25 cellular contexts compared by ENCODE assay signal in the genomic region with DNA sequence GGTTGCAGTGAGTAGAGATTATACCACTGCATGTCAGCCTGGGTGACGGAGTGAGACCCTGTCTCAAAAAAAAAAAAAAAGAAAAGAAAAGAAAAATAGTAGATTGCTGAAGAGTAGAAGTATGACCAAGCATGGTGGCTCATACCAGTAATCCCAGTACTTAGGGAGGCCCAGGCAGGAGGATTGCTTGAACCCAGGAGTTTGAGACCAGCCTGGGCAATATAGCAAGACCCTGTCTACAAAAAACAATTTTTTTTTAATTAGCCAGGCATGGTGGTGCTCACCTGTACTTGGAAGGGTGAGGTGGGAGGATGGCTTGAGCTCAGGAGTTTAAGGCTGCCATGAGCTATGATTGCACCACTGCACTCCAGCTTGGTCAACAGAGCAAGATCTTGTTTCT. TPM values are rescaled to one million over a fixed set of nuclear protein-coding genes. Genes with fewer than 3 reads are reported as not detected.
A peak's percentile ranks its signal among the peaks of the same experiment; 100 is the strongest.
DNase-seq lines count a peak whose midpoint lies in the region; ATAC-seq, FAIRE-seq and TF ChIP-seq lines count a peak whose summit lies in the region.
"Had no signal": no experiment of that assay in that cellular context is flagged by ENCODE, and none has a peak within 500 bp of the region (broad histone marks: within the 10 kb centered on the region; RNA-seq: fewer than 3 reads in every experiment).

No MANE protein-coding gene starts in this region.

- no peak overlapping the region for H3K27ac ChIP-seq in HepG2 (ENCODE audit: extremely low read length, insufficient read depth, low read length)
- no peak overlapping the region for H3K27ac ChIP-seq in right lobe of liver
- peak overlapping the region; percentile 98 for H3K27ac ChIP-seq in VCaP
- H3K27ac ChIP-seq: KMS-11, SJCRH30 had no signal

- peak overlapping the region; percentile 20 for H3K4me3 Mint-ChIP-seq in nephron progenitor cell
- H3K4me3 Mint-ChIP-seq in activated T-cell treated with anti-CD3 and anti-CD28 coated beads, Interleukin-2, amount 50 U/mL, for 24 hours: no peak overlapping the region

- TF ChIP-seq CTCF in HepG2 (CRISPR knock-in tag; IDR thresholded peaks at IDR 0.05): no peak
- TF ChIP-seq CTCF in right lobe of liver (IDR thresholded peaks at IDR 0.05): no peak
- TF ChIP-seq CTCF in VCaP (conservative IDR thresholded peaks at IDR 0.05): no peak
- no peak for TF ChIP-seq CTCF in nephron progenitor cell (IDR thresholded peaks at IDR 0.05)

- H2AFZ ChIP-seq in HepG2 (ENCODE audit: low read length): no peak overlapping the region

- CTCF ChIA-PET in HepG2 (lab: Yijun Ruan, JAX; ENCODE audit: low intra/inter-chr PET ratio, low total read pairs): no interaction called here

- H3K27me3 ChIP-seq in HepG2 (ENCODE audit: control insufficient read depth in 1 of 2, insufficient read depth in 2 of 2, low read length in 2 of 2) (no peaks in the 10 kb centered on the region; a peak in 1 of 5 replicates), right lobe of liver (no peaks in the 10 kb centered on the region)
- H3K27me3 ChIP-seq: SJCRH30, upper lobe of right lung had no signal

- H3K9me3 Mint-ChIP-seq in nephron progenitor cell: peaks cover 23% of the 10 kb centered on the region
- H3K9me3 Mint-ChIP-seq in activated T-cell treated with anti-CD3 and anti-CD28 coated beads, Interleukin-2, amount 50 U/mL, for 24 hours: peaks cover 2% of the 10 kb centered on the region

- TF ChIP-seq EP300 in HepG2 (IDR thresholded peaks at IDR 0.05; ENCODE audit: low read depth in 2 of 2, low read length in 2 of 2): no peak
- TF ChIP-seq EP300 in HepG2 (CRISPR knock-in tag; IDR thresholded peaks at IDR 0.05; ENCODE audit: borderline replicate concordance): no peak

- H3K4me1 ChIP-seq in HepG2 (ENCODE audit: insufficient read depth, low read length): peaks cover 43% of the 10 kb centered on the region
- H3K4me1 ChIP-seq in right lobe of liver: peaks cover 0 to 21% (median 7%) of the 10 kb centered on the region in 4 donors
- H3K4me1 ChIP-seq: SJCRH30 had no signal

- no peak for TF ChIP-seq RAD21 in HepG2 (CRISPR knock-in tag; IDR thresholded peaks at IDR 0.05)

- H3K36me3 ChIP-seq in HepG2 (replicated peaks in 1 of 2; ENCODE audit: control insufficient read depth in 1 of 2, insufficient read depth in 2 of 2, low read length in 2 of 2) (peaks cover 1 to 7% of the 10 kb centered on the region in 2 experiments; a peak in 3 of 5 replicates), right lobe of liver (no peaks in the 10 kb centered on the region)
- H3K36me3 ChIP-seq: upper lobe of right lung had no signal

- intact Hi-C loops in HepG2 (cut with micrococcal nuclease; ENCODE audit: unreplicated experiment): loop anchor here (5.0 kb wide), 1 partner anchor 129 kb away; no protein-coding TSS in a partner anchor
- intact Hi-C loops in right lobe of liver (cut with DNase I): no loop called here

- no TSS peak for BruUV-seq in HepG2 (replicated peaks; lab: Mats Ljungman, UMichigan)

- ATAC-seq in HepG2 (no peak), right lobe of liver (no peak), GM21529 (IDR thresholded peaks at IDR 0.05; ENCODE audit: unreplicated experiment) (no peak)
- ATAC-seq: T-cell, upper lobe of right lung had no signal

- POLR2A ChIA-PET in HepG2 (lab: Yijun Ruan, JAX): interaction anchor here (3.2 to 3.6 kb wide), 2 partner anchors 12 to 153 kb away, joined by 24 to 76 read pairs; partner anchors contain the start of gene SS18L2

- no peak overlapping the region for H3K9ac ChIP-seq in HepG2 (ENCODE audit: insufficient read depth, low read depth, low read length)
- H3K9ac ChIP-seq: KMS-11 had no signal

- peak overlapping the region; percentile 81 for H3K4me2 ChIP-seq in HepG2 (ENCODE audit: low read depth, low read length)

- in situ Hi-C loops in HepG2 (cut with HindIII; ENCODE audit: extremely low pct_ligation_motif_present, low pct_unique_long_range_greater_than_20kb): no loop called here

- H3K4me1 Mint-ChIP-seq in nephron progenitor cell: peaks cover 28% of the 10 kb centered on the region
- peaks cover 58% of the 10 kb centered on the region for H3K4me1 Mint-ChIP-seq in activated T-cell treated with anti-CD3 and anti-CD28 coated beads, Interleukin-2, amount 50 U/mL, for 24 hours (ENCODE audit: low read depth)

- peaks cover 3% of the 10 kb centered on the region for H3K27me3 Mint-ChIP-seq in nephron progenitor cell (ENCODE audit: low read depth, poor library complexity)
- no peaks in the 10 kb centered on the region for H3K27me3 Mint-ChIP-seq in activated T-cell treated with anti-CD3 and anti-CD28 coated beads, Interleukin-2, amount 50 U/mL, for 24 hours
- H3K27me3 Mint-ChIP-seq: progenitor cell of endocrine pancreas, T-cell had no signal

- H3K79me2 ChIP-seq in HepG2 (ENCODE audit: insufficient read depth, low read length): peaks cover 70% of the 10 kb centered on the region

- peaks cover 47% of the 10 kb centered on the region for H4K20me1 ChIP-seq in HepG2 (ENCODE audit: insufficient read depth, low read length)

- H3K27ac Mint-ChIP-seq in nephron progenitor cell: no peak overlapping the region
- H3K27ac Mint-ChIP-seq in activated T-cell treated with anti-CD3 and anti-CD28 coated beads, Interleukin-2, amount 50 U/mL, for 24 hours: no peak overlapping the region
- H3K27ac Mint-ChIP-seq: activated naive CD4-positive, alpha-beta T cell treated with anti-CD3 and anti-CD28 coated beads for 36 hours; progenitor cell of endocrine pancreas had no signal

- DNase-seq in HepG2 (ENCODE audit: low spot score) (no peak), right lobe of liver (no peak), nephron progenitor cell (no peak), OCI-M1 (lab: John Stamatoyannopoulos, UW) (no peak), NOMO-1 treated with DMSO at 0.1 percent for 48 hours (lab: John Stamatoyannopoulos, UW; ENCODE audit: unreplicated experiment) (no peak)
- DNase-seq in activated T-cell treated with anti-CD3 and anti-CD28 coated beads, Interleukin-2, amount 50 U/mL, for 24 hours: no peak
- DNase-seq: activated naive CD4-positive, alpha-beta T cell treated with anti-CD3 and anti-CD28 coated beads for 36 hours; amygdala; C1 segment of cervical spinal cord; kidney; MV-4-11; NCI-H1694; NCI-H510A treated with DMSO at 0.1 percent for 48 hours; SJCRH30; stimulated activated CD8-positive, alpha-beta memory T cell treated with anti-CD3 and anti-CD28 coated beads, Interleukin-4, amount 100 ng/mL, for 48 hours; T-cell; upper lobe of right lung had no signal

- H3K9me3 ChIP-seq in HepG2 (ENCODE audit: low read length) (no peaks in the 10 kb centered on the region), right lobe of liver (no peaks in the 10 kb centered on the region)
- H3K9me3 ChIP-seq: SJCRH30, upper lobe of right lung had no signal

- TF ChIP-seq POLR2A in HepG2 (IDR thresholded peaks at IDR 0.05; ENCODE audit: insufficient read depth in 1 of 2, low read depth in 2 of 2, low read length in 2 of 2): no peak
- no peak for TF ChIP-seq POLR2A in right lobe of liver (IDR thresholded peaks at IDR 0.05)

- no peak overlapping the region for H3K4me3 ChIP-seq in HepG2 (replicated peaks in 1 of 3; ENCODE audit: insufficient read depth in 1 of 3, low read depth in 2 of 3, low read length in 3 of 3)
- H3K4me3 ChIP-seq in right lobe of liver: no peak overlapping the region
- H3K4me3 ChIP-seq: lung, SJCRH30 had no signal

- peaks cover 66% of the 10 kb centered on the region for H3K36me3 Mint-ChIP-seq in nephron progenitor cell (ENCODE audit: low read depth)
- H3K36me3 Mint-ChIP-seq in activated T-cell treated with anti-CD3 and anti-CD28 coated beads, Interleukin-2, amount 50 U/mL, for 24 hours (ENCODE audit: low read depth): peaks cover 64% of the 10 kb centered on the region

- no peak for FAIRE-seq in HepG2 (lab: Jason Lieb, UNC)
- FAIRE-seq: D721Med, endometrium, kidney, TTC549 had no signal

- WGBS in HepG2 (ENCODE audit: low lambda C conversion rate): 100% methylated on average over 1 of the region's 1 CpG
- WGBS in right lobe of liver (ENCODE audit: insufficient coverage, low coverage, low lambda C conversion rate, missing lambda C conversion rate): no CpG with 5 or more reads among the region's 1 CpG

RNA-seq across cellular contexts. Expression of gene NKTR, which starts 2.5 kb away (rescaled TPM):
- total RNA-seq in HepG2 (2016; rRNA removed; fragmentation: Illumina TruSeq; extraction: Trizol): 24.9 and 59.6 TPM in 2 replicates
- 14.8 and 15.5 TPM in 2 replicates for total RNA-seq in HepG2 (2016; cell fraction: cytosol; rRNA removed; fragmentation: Illumina TruSeq; extraction: Trizol; ENCODE audit: low read depth)
- total RNA-seq in HepG2 (2016; cell fraction: insoluble cytoplasmic fraction; rRNA removed; fragmentation: Illumina TruSeq; extraction: Trizol): 23.0 and 60.3 TPM in 2 replicates
- 11.2 and 12.9 TPM in 2 replicates for total RNA-seq in HepG2 (2016; cell fraction: membrane; rRNA removed; fragmentation: Illumina TruSeq; extraction: Trizol)
- total RNA-seq in HepG2 (2016; cell fraction: nucleus; rRNA removed; fragmentation: Illumina TruSeq; extraction: Trizol): 180 and 195 TPM in 2 replicates
- 35.0 and 41.3 TPM in 2 replicates for polyA plus RNA-seq in HepG2 (2011; rRNA removed)
- polyA plus RNA-seq in HepG2 (2011; cell fraction: cytosol; rRNA removed): 3.9 and 5.3 TPM in 2 replicates
- polyA plus RNA-seq in HepG2 (2011; cell fraction: nucleus; rRNA removed): 102 and 127 TPM in 2 replicates
- polyA plus RNA-seq in HepG2 (2012): 39.9 and 52.7 TPM in 2 replicates
- 0.61 and 0.64 TPM in 2 replicates for polyA plus RNA-seq in HepG2 (2016; cell fraction: cytosol; fragmentation: Illumina TruSeq; extraction: Trizol; ENCODE audit: low read depth)
- 14.4 and 15.0 TPM in 2 replicates for polyA plus RNA-seq in HepG2 (2016; cell fraction: insoluble cytoplasmic fraction; fragmentation: Illumina TruSeq; extraction: Trizol; ENCODE audit: low read depth)
- polyA plus RNA-seq in HepG2 (2016; cell fraction: membrane; fragmentation: Illumina TruSeq; extraction: Trizol; ENCODE audit: low read depth): 2.1 and 2.2 TPM in 2 replicates
- polyA plus RNA-seq in HepG2 (2016; cell fraction: nucleus; fragmentation: Illumina TruSeq; extraction: Trizol; ENCODE audit: insufficient read depth, low read depth): 227 and 250 TPM in 2 replicates
- polyA minus RNA-seq in HepG2 (2011; rRNA and poly(A)+ RNA removed; ENCODE audit: low replicate concordance): 26.3 and 26.4 TPM in 2 replicates
- polyA minus RNA-seq in HepG2 (2011; cell fraction: cytosol; rRNA and poly(A)+ RNA removed): 7.3 and 10.2 TPM in 2 replicates
- 385 and 392 TPM in 2 replicates for polyA minus RNA-seq in HepG2 (2011; cell fraction: nucleus; rRNA and poly(A)+ RNA removed)
- total RNA-seq in right lobe of liver: 10 to 100 TPM; 21.9 to 35.2 (median 28.4) TPM

RNA-seq across cellular contexts. Expression of gene SS18L2, which starts 12.3 kb away (rescaled TPM):
- total RNA-seq in HepG2 (2016; rRNA removed; fragmentation: Illumina TruSeq; extraction: Trizol) (53.1 and 79.3 TPM in 2 replicates), right lobe of liver (10 to 100 TPM; 12.0 to 22.8 (median 16.5) TPM)
- total RNA-seq in HepG2 (2016; cell fraction: cytosol; rRNA removed; fragmentation: Illumina TruSeq; extraction: Trizol; ENCODE audit: low read depth): 44.6 and 50.1 TPM in 2 replicates
- 52.3 and 79.6 TPM in 2 replicates for total RNA-seq in HepG2 (2016; cell fraction: insoluble cytoplasmic fraction; rRNA removed; fragmentation: Illumina TruSeq; extraction: Trizol)
- total RNA-seq in HepG2 (2016; cell fraction: membrane; rRNA removed; fragmentation: Illumina TruSeq; extraction: Trizol): 65.9 and 69.2 TPM in 2 replicates
- total RNA-seq in HepG2 (2016; cell fraction: nucleus; rRNA removed; fragmentation: Illumina TruSeq; extraction: Trizol): 21.1 and 29.1 TPM in 2 replicates
- 31.1 and 38.7 TPM in 2 replicates for polyA plus RNA-seq in HepG2 (2011; rRNA removed)
- polyA plus RNA-seq in HepG2 (2011; cell fraction: cytosol; rRNA removed): 18.7 and 22.0 TPM in 2 replicates
- 11.3 and 12.9 TPM in 2 replicates for polyA plus RNA-seq in HepG2 (2011; cell fraction: nucleus; rRNA removed)
- 30.5 and 34.5 TPM in 2 replicates for polyA plus RNA-seq in HepG2 (2012)
- polyA plus RNA-seq in HepG2 (2016; cell fraction: cytosol; fragmentation: Illumina TruSeq; extraction: Trizol; ENCODE audit: low read depth): 35.0 and 43.2 TPM in 2 replicates
- 67.4 and 70.9 TPM in 2 replicates for polyA plus RNA-seq in HepG2 (2016; cell fraction: insoluble cytoplasmic fraction; fragmentation: Illumina TruSeq; extraction: Trizol; ENCODE audit: low read depth)
- 49.2 and 61.0 TPM in 2 replicates for polyA plus RNA-seq in HepG2 (2016; cell fraction: membrane; fragmentation: Illumina TruSeq; extraction: Trizol; ENCODE audit: low read depth)
- polyA plus RNA-seq in HepG2 (2016; cell fraction: nucleus; fragmentation: Illumina TruSeq; extraction: Trizol; ENCODE audit: insufficient read depth, low read depth): 41.0 and 51.9 TPM in 2 replicates
- 5.5 and 11.1 TPM in 2 replicates for polyA minus RNA-seq in HepG2 (2011; rRNA and poly(A)+ RNA removed; ENCODE audit: low replicate concordance)
- polyA minus RNA-seq in HepG2 (2011; cell fraction: cytosol; rRNA and poly(A)+ RNA removed): 6.3 and 6.8 TPM in 2 replicates
- polyA minus RNA-seq in HepG2 (2011; cell fraction: nucleus; rRNA and poly(A)+ RNA removed): 4.2 and 7.5 TPM in 2 replicates

RNA-seq across cellular contexts. Expression of gene SEC22C, which starts 21.2 kb away (rescaled TPM):
- total RNA-seq in HepG2 (2016; rRNA removed; fragmentation: Illumina TruSeq; extraction: Trizol) (38.4 and 40.0 TPM in 2 replicates), right lobe of liver (10 to 100 TPM; 11.3 to 23.6 (median 13.8) TPM)
- total RNA-seq in HepG2 (2016; cell fraction: cytosol; rRNA removed; fragmentation: Illumina TruSeq; extraction: Trizol; ENCODE audit: low read depth): 25.9 and 36.4 TPM in 2 replicates
- 38.6 and 41.8 TPM in 2 replicates for total RNA-seq in HepG2 (2016; cell fraction: insoluble cytoplasmic fraction; rRNA removed; fragmentation: Illumina TruSeq; extraction: Trizol)
- 45.6 and 58.9 TPM in 2 replicates for total RNA-seq in HepG2 (2016; cell fraction: membrane; rRNA removed; fragmentation: Illumina TruSeq; extraction: Trizol)
- 34.2 and 41.3 TPM in 2 replicates for total RNA-seq in HepG2 (2016; cell fraction: nucleus; rRNA removed; fragmentation: Illumina TruSeq; extraction: Trizol)
- polyA plus RNA-seq in HepG2 (2011; rRNA removed): 20.0 and 21.9 TPM in 2 replicates
- polyA plus RNA-seq in HepG2 (2011; cell fraction: cytosol; rRNA removed): 12.9 and 17.6 TPM in 2 replicates
- 15.0 and 20.4 TPM in 2 replicates for polyA plus RNA-seq in HepG2 (2011; cell fraction: nucleus; rRNA removed)
- 17.6 and 18.1 TPM in 2 replicates for polyA plus RNA-seq in HepG2 (2012)
- 24.2 and 41.5 TPM in 2 replicates for polyA plus RNA-seq in HepG2 (2016; cell fraction: cytosol; fragmentation: Illumina TruSeq; extraction: Trizol; ENCODE audit: low read depth)
- 25.7 and 26.7 TPM in 2 replicates for polyA plus RNA-seq in HepG2 (2016; cell fraction: insoluble cytoplasmic fraction; fragmentation: Illumina TruSeq; extraction: Trizol; ENCODE audit: low read depth)
- polyA plus RNA-seq in HepG2 (2016; cell fraction: membrane; fragmentation: Illumina TruSeq; extraction: Trizol; ENCODE audit: low read depth): 32.4 and 41.0 TPM in 2 replicates
- polyA plus RNA-seq in HepG2 (2016; cell fraction: nucleus; fragmentation: Illumina TruSeq; extraction: Trizol; ENCODE audit: insufficient read depth, low read depth): 43.5 and 53.7 TPM in 2 replicates
- 19.9 and 35.0 TPM in 2 replicates for polyA minus RNA-seq in HepG2 (2011; rRNA and poly(A)+ RNA removed; ENCODE audit: low replicate concordance)
- polyA minus RNA-seq in HepG2 (2011; cell fraction: cytosol; rRNA and poly(A)+ RNA removed): 9.6 and 11.0 TPM in 2 replicates
- polyA minus RNA-seq in HepG2 (2011; cell fraction: nucleus; rRNA and poly(A)+ RNA removed): 18.0 and 21.8 TPM in 2 replicates

RNA-seq across cellular contexts. Expression of gene ZBTB47, which starts 50.5 kb away (rescaled TPM):
- total RNA-seq in HepG2 (2016; rRNA removed; fragmentation: Illumina TruSeq; extraction: Trizol) (1.4 and 3.1 TPM in 2 replicates), right lobe of liver (1 to 10 TPM; 2.2 to 8.9 (median 4.9) TPM)
- 0.20 and 0.44 TPM in 2 replicates for total RNA-seq in HepG2 (2016; cell fraction: cytosol; rRNA removed; fragmentation: Illumina TruSeq; extraction: Trizol; ENCODE audit: low read depth)
- 1.4 and 3.1 TPM in 2 replicates for total RNA-seq in HepG2 (2016; cell fraction: insoluble cytoplasmic fraction; rRNA removed; fragmentation: Illumina TruSeq; extraction: Trizol)
- total RNA-seq in HepG2 (2016; cell fraction: membrane; rRNA removed; fragmentation: Illumina TruSeq; extraction: Trizol): 1.5 and 1.6 TPM in 2 replicates
- total RNA-seq in HepG2 (2016; cell fraction: nucleus; rRNA removed; fragmentation: Illumina TruSeq; extraction: Trizol): 2.9 and 3.4 TPM in 2 replicates
- 1.5 and 2.4 TPM in 2 replicates for polyA plus RNA-seq in HepG2 (2011; rRNA removed)
- 1.3 and 1.5 TPM in 2 replicates for polyA plus RNA-seq in HepG2 (2011; cell fraction: cytosol; rRNA removed)
- polyA plus RNA-seq in HepG2 (2011; cell fraction: nucleus; rRNA removed): 5.0 and 5.4 TPM in 2 replicates
- 1.1 and 1.5 TPM in 2 replicates for polyA plus RNA-seq in HepG2 (2012)
- polyA plus RNA-seq in HepG2 (2016; cell fraction: cytosol; fragmentation: Illumina TruSeq; extraction: Trizol; ENCODE audit: low read depth): 0.19 and 0.20 TPM in 2 replicates
- 1.4 and 1.5 TPM in 2 replicates for polyA plus RNA-seq in HepG2 (2016; cell fraction: insoluble cytoplasmic fraction; fragmentation: Illumina TruSeq; extraction: Trizol; ENCODE audit: low read depth)
- 0.82 and 1.3 TPM in 2 replicates for polyA plus RNA-seq in HepG2 (2016; cell fraction: membrane; fragmentation: Illumina TruSeq; extraction: Trizol; ENCODE audit: low read depth)
- 2.3 and 3.8 TPM in 2 replicates for polyA plus RNA-seq in HepG2 (2016; cell fraction: nucleus; fragmentation: Illumina TruSeq; extraction: Trizol; ENCODE audit: insufficient read depth, low read depth)
- 7.3 and 12.7 TPM in 2 replicates for polyA minus RNA-seq in HepG2 (2011; rRNA and poly(A)+ RNA removed; ENCODE audit: low replicate concordance)
- 1.7 and 1.8 TPM in 2 replicates for polyA minus RNA-seq in HepG2 (2011; cell fraction: cytosol; rRNA and poly(A)+ RNA removed)
- 4.7 and 5.2 TPM in 2 replicates for polyA minus RNA-seq in HepG2 (2011; cell fraction: nucleus; rRNA and poly(A)+ RNA removed)
